In the genomic region with DNA sequence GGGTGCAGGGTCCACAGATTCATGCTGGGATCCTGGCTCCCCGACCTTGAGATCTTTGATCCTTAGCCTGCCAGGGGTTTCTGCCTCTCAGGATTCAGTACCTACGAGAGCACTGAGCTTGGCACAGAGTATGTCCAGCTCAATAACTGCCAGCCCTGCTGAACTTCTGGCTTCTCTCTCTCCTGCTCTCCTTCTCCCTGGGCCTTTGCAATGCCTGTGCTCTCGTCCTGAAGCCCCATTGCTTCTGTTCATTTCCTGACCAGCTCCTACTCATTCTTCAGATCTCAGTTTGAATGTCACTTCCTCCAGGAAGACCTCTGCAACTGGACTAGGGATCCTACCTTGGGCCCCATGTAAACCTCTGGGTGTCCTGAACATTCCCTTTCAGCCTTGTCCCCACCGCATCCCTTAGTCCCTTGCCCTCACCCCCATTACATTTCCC, we compare ENCODE assay signal across 1 cellular context.
TF ChIP-seq lines count a peak whose summit lies in the region.

No MANE protein-coding gene starts in this region.

TF ChIP-seq in H1, 55 proteins besides CTCF, POLR2A, EP300 and RAD21 (continued from another document):
- TF ChIP-seq, protein P1, sequence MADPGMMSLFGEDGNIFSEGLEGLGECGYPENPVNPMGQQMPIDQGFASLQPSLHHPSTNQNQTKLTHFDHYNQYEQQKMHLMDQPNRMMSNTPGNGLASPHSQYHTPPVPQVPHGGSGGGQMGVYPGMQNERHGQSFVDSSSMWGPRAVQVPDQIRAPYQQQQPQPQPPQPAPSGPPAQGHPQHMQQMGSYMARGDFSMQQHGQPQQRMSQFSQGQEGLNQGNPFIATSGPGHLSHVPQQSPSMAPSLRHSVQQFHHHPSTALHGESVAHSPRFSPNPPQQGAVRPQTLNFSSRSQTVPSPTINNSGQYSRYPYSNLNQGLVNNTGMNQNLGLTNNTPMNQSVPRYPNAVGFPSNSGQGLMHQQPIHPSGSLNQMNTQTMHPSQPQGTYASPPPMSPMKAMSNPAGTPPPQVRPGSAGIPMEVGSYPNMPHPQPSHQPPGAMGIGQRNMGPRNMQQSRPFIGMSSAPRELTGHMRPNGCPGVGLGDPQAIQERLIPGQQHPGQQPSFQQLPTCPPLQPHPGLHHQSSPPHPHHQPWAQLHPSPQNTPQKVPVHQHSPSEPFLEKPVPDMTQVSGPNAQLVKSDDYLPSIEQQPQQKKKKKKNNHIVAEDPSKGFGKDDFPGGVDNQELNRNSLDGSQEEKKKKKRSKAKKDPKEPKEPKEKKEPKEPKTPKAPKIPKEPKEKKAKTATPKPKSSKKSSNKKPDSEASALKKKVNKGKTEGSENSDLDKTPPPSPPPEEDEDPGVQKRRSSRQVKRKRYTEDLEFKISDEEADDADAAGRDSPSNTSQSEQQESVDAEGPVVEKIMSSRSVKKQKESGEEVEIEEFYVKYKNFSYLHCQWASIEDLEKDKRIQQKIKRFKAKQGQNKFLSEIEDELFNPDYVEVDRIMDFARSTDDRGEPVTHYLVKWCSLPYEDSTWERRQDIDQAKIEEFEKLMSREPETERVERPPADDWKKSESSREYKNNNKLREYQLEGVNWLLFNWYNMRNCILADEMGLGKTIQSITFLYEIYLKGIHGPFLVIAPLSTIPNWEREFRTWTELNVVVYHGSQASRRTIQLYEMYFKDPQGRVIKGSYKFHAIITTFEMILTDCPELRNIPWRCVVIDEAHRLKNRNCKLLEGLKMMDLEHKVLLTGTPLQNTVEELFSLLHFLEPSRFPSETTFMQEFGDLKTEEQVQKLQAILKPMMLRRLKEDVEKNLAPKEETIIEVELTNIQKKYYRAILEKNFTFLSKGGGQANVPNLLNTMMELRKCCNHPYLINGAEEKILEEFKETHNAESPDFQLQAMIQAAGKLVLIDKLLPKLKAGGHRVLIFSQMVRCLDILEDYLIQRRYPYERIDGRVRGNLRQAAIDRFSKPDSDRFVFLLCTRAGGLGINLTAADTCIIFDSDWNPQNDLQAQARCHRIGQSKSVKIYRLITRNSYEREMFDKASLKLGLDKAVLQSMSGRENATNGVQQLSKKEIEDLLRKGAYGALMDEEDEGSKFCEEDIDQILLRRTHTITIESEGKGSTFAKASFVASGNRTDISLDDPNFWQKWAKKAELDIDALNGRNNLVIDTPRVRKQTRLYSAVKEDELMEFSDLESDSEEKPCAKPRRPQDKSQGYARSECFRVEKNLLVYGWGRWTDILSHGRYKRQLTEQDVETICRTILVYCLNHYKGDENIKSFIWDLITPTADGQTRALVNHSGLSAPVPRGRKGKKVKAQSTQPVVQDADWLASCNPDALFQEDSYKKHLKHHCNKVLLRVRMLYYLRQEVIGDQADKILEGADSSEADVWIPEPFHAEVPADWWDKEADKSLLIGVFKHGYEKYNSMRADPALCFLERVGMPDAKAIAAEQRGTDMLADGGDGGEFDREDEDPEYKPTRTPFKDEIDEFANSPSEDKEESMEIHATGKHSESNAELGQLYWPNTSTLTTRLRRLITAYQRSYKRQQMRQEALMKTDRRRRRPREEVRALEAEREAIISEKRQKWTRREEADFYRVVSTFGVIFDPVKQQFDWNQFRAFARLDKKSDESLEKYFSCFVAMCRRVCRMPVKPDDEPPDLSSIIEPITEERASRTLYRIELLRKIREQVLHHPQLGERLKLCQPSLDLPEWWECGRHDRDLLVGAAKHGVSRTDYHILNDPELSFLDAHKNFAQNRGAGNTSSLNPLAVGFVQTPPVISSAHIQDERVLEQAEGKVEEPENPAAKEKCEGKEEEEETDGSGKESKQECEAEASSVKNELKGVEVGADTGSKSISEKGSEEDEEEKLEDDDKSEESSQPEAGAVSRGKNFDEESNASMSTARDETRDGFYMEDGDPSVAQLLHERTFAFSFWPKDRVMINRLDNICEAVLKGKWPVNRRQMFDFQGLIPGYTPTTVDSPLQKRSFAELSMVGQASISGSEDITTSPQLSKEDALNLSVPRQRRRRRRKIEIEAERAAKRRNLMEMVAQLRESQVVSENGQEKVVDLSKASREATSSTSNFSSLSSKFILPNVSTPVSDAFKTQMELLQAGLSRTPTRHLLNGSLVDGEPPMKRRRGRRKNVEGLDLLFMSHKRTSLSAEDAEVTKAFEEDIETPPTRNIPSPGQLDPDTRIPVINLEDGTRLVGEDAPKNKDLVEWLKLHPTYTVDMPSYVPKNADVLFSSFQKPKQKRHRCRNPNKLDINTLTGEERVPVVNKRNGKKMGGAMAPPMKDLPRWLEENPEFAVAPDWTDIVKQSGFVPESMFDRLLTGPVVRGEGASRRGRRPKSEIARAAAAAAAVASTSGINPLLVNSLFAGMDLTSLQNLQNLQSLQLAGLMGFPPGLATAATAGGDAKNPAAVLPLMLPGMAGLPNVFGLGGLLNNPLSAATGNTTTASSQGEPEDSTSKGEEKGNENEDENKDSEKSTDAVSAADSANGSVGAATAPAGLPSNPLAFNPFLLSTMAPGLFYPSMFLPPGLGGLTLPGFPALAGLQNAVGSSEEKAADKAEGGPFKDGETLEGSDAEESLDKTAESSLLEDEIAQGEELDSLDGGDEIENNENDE (IDR thresholded peaks at IDR 0.05; ENCODE audit: insufficient replicate concordance, low read length) = no peak
